Comparison of ENCODE assay signal across 8 cellular contexts in the genomic region with DNA sequence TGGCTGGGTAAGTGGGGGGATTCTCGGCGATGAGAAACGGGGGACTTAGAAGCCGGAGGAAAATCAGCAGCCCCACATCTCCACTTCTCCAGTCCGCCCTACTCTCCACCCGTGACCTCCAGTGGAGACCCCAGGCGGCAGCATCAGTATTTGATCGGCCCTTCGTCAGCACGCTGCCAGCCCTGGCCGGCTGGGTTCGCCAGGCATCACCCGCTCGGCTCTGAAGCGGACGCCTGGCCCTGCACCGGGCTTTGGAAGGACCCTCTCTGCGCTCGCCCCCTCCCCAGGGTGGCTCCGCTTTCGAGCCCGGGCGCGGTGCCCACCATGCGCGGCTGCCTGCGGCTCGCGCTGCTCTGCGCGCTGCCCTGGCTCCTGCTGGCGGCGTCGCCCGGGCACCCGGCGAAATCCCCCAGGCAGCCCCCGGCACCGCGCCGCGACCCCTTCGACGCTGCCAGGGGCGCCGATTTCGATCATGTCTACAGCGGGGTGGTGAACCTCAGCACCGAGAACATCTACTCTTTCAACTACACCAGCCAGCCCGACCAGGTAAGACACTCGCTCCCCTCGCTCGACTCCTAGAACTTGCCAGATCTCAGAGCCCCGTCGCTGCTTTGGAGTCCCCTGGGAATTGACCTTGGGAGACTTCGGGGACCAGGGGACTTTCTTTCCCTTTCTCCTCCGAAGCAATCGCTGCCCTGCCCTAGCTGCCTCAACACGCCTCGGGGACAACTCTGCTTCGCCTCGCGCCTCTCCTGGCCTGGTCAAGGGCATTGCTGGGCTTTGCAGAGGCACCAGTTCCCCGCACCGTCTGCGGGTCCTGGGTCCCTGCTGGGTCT. TPM values are rescaled to one million over a fixed set of nuclear protein-coding genes. Genes with fewer than 3 reads are reported as not detected.
DNase-seq lines count a peak whose midpoint lies in the region; ATAC-seq, FAIRE-seq and TF ChIP-seq lines count a peak whose summit lies in the region.

No MANE protein-coding gene starts in this region.

- H3K9me3 ChIP-seq in gastroesophageal sphincter (no peaks in the 10 kb centered on the region), pancreas (no peaks in the 10 kb centered on the region)

- H3K4me1 ChIP-seq in gastroesophageal sphincter, result peaks cover 2 to 18% (median 3%) of the 10 kb centered on the region in 3 donors
- peaks cover 0 to 18% (median 0%) of the 10 kb centered on the region in 3 donors for H3K4me1 ChIP-seq in pancreas

- no peak for TF ChIP-seq EP300 in gastroesophageal sphincter (IDR thresholded peaks at IDR 0.05)

- ATAC-seq in GM21825 (IDR thresholded peaks at IDR 0.05; ENCODE audit: unreplicated experiment), result peak; percentile 28
- ATAC-seq in gastroesophageal sphincter, result peak; percentile 54
- peak; percentile 77 to 83 (median 79) for ATAC-seq in pancreas

- peaks cover 34% of the 10 kb centered on the region for H3K27me3 ChIP-seq in gastroesophageal sphincter
- H3K27me3 ChIP-seq in pancreas, result no peaks in the 10 kb centered on the region

- H3K4me3 ChIP-seq in gastroesophageal sphincter, result peak overlapping the region; percentile 41 to 60
- H3K4me3 ChIP-seq in pancreas, result peak overlapping the region; percentile 54 to 88 (median 74)

- TF ChIP-seq POLR2A in gastroesophageal sphincter (IDR thresholded peaks at IDR 0.05), result no peak

- no peak for FAIRE-seq in pancreas (lab: Jason Lieb, UNC)

- no peaks in the 10 kb centered on the region for H3K36me3 ChIP-seq in gastroesophageal sphincter
- no peaks in the 10 kb centered on the region for H3K36me3 ChIP-seq in pancreas

- 0% methylated on average over 4 of the region's 66 CpGs; no CpG with 5 or more reads in 1 of the 2 donors for WGBS in gastroesophageal sphincter (ENCODE audit: low coverage in 1 of 2), 2 donors
- 1% methylated on average over 60 to 66 of the region's 66 CpGs for WGBS in pancreas, 2 donors

- peak; percentile 45 for DNase-seq in GM10266 (ENCODE audit: extremely low spot score)
- peak; percentile 30 for DNase-seq in NCI-H1105 (lab: John Stamatoyannopoulos, UW)
- peak; percentile 17 to 18 for DNase-seq in activated T-helper 1 cell treated with anti-CD3 and anti-CD28 coated beads, Interleukin-2, amount 50 U/mL, for 16 hours (ENCODE audit: low read depth in 1 of 2, low spot score in 1 of 2)
- peak in 5 of 6 donors; percentile 22 to 78 (median 52) for DNase-seq in pancreas
- DNase-seq in COLO829 (ENCODE audit: low spot score), result no peak
- no peak for DNase-seq in epidermal melanocyte (ENCODE audit: insufficient read length, low spot score)

- peak overlapping the region in 2 of 4 donors; percentile 4 to 46 for H3K27ac ChIP-seq in gastroesophageal sphincter
- peak overlapping the region; percentile 34 to 75 (median 42) for H3K27ac ChIP-seq in pancreas

- peak; percentile 29 for TF ChIP-seq CTCF in GM10266 (IDR thresholded peaks at IDR 0.05; ENCODE audit: control insufficient read depth, insufficient read depth, low read depth, missing control alignments)
- no peak for TF ChIP-seq CTCF in gastroesophageal sphincter (IDR thresholded peaks at IDR 0.05)
- no peak for TF ChIP-seq CTCF in pancreas (IDR thresholded peaks at IDR 0.05)

- intact Hi-C loops in pancreas (cut with DNase I), result no loop called here

RNA-seq across cellular contexts. Expression of a gene that starts 0.6 kb away (rescaled TPM):
- total RNA-seq in gastroesophageal sphincter, result under 1 TPM; 0.15 to 0.99 (median 0.86) TPM
- total RNA-seq in pancreas, result 1 to 10 TPM in 3 of 6 donors, under 1 TPM in 3; 0.28 to 2.6 (median 1.0) TPM
- 1 to 10 TPM in 1 of 2 donors, under 1 TPM in 1; 0.42 to 2.0 TPM for polyA plus RNA-seq in pancreas

RNA-seq across cellular contexts. Expression of a gene that starts 18.0 kb away (rescaled TPM):
- total RNA-seq in gastroesophageal sphincter (10 to 100 TPM; 11.4 to 26.5 (median 19.9) TPM), pancreas (10 to 100 TPM in 4 of 6 donors, 1 to 10 TPM in 2; 5.7 to 13.7 (median 10.1) TPM)
- 1 to 10 TPM; 3.0 to 3.6 TPM for polyA plus RNA-seq in pancreas

Comparison
In these comparisons a context has a peak if more than half of its experiments do, and no peak if none do; other contexts are left out.
1. DNase-seq: peak in GM10266 (single experiment), NCI-H1105 (single experiment), activated T-helper 1 cell treated with anti-CD3 and anti-CD28 coated beads, Interleukin-2, amount 50 U/mL, for 16 hours (2 of 2) and pancreas (5 of 6); none in COLO829 (single experiment) and epidermal melanocyte (single experiment).
2. ATAC-seq: peak in every context shown above with its lines; median percentile 79 in pancreas; 54 in gastroesophageal sphincter; 28 in GM21825.